ENCODE assay signal across 29 cellular contexts in genomic region chr11:120112174-120112796, GRCh38. TPM values are rescaled to one million over a fixed set of nuclear protein-coding genes. Genes with fewer than 3 reads are reported as not detected.
A peak's percentile ranks its signal among the peaks of the same experiment; 100 is the strongest.
DNase-seq lines count a peak whose midpoint lies in the region; ATAC-seq, FAIRE-seq and TF ChIP-seq lines count a peak whose summit lies in the region.
"Had no signal": no experiment of that assay in that cellular context is flagged by ENCODE, and none has a peak within 500 bp of the region (broad histone marks: within the 10 kb centered on the region; RNA-seq: fewer than 3 reads in every experiment).

No MANE protein-coding gene starts in this region.

- no peaks in the 10 kb centered on the region for H3K79me2 ChIP-seq in keratinocyte (ENCODE audit: control insufficient read depth, insufficient read depth, low read length)
- H3K79me2 ChIP-seq: parathyroid adenoma had no signal

- DNase-seq in ELR (ENCODE audit: low read depth) (peak; percentile 5), HuH-7 (ENCODE audit: low spot score) (peak; percentile 29), SK-MEL-5 (ENCODE audit: low read depth, low spot score) (peak; percentile 10), keratinocyte (ENCODE audit: low read depth, low spot score) (no peak), NOMO-1 treated with DMSO at 0.1 percent for 48 hours (lab: John Stamatoyannopoulos, UW; ENCODE audit: unreplicated experiment) (no peak), esophagus muscularis mucosa (ENCODE audit: extremely low spot score) (no peak)
- DNase-seq: activated naive CD4-positive, alpha-beta T cell treated with anti-CD3 and anti-CD28 coated beads, Interleukin-2, amount 10 ng/mL, durations not matched to agents 7 days and 5 days; activated T-cell treated with anti-CD3 and anti-CD28 coated beads, Interleukin-2, amount 50 U/mL, for 4 hours; CD4-positive, alpha-beta memory T cell; effector memory CD4-positive, alpha-beta T cell; immature natural killer cell; KBM-7; NCI-H1048; NCI-H2081 treated with DMSO at 0.1 percent for 48 hours; NCI-H524; stimulated activated CD4-positive, alpha-beta T cell treated with anti-CD3 and anti-CD28 coated beads, Interleukin-2, amount 100 ng/mL, for 24 hours; stimulated activated naive CD4-positive, alpha-beta T cell treated with Interleukin-2 at 50 U/mL for 16 hours; T-helper 9 cell; tibial artery had no signal

- H3K27me3 ChIP-seq in keratinocyte (ENCODE audit: control insufficient read depth, extremely low read depth, insufficient read depth, low read length), result no peaks in the 10 kb centered on the region
- H3K27me3 ChIP-seq in esophagus muscularis mucosa, result peaks cover 0 to 12% (median 0%) of the 10 kb centered on the region in 4 donors

- in situ Hi-C loops in SK-MEL-5 (cut with HindIII; ENCODE audit: low pct_unique_long_range_greater_than_20kb, low sequenced_read_pairs), result no loop called here

- H3K4me1 ChIP-seq in keratinocyte (ENCODE audit: control insufficient read depth, extremely low read depth, insufficient read depth, low read length), result peaks cover 13% of the 10 kb centered on the region
- peaks cover 0 to 4% (median 0%) of the 10 kb centered on the region in 4 donors for H3K4me1 ChIP-seq in esophagus muscularis mucosa
- H3K4me1 ChIP-seq: parathyroid adenoma, tibial artery had no signal

- H3K4me3 ChIP-seq in keratinocyte (ENCODE audit: control insufficient read depth in 2 of 3, extremely low read depth in 1 of 3, insufficient read depth in 2 of 3, low read depth in 1 of 3, low read length in 3 of 3), result no peak overlapping the region
- H3K4me3 ChIP-seq in esophagus muscularis mucosa, result no peak overlapping the region
- H3K4me3 ChIP-seq: lung, SK-N-MC, tibial artery had no signal

- no peaks in the 10 kb centered on the region for H3K9me1 ChIP-seq in keratinocyte (ENCODE audit: control insufficient read depth, extremely low read depth, insufficient read depth, low read length)

- no peak for TF ChIP-seq EP300 in esophagus muscularis mucosa (IDR thresholded peaks at IDR 0.05)

- no peak overlapping the region for H3K9ac ChIP-seq in keratinocyte (ENCODE audit: control insufficient read depth, extremely low read depth, insufficient read depth, low read length)
- H3K9ac ChIP-seq: parathyroid adenoma had no signal

- no peak for TF ChIP-seq POLR2A in esophagus muscularis mucosa (IDR thresholded peaks at IDR 0.05; ENCODE audit: low read depth)

- H2AFZ ChIP-seq in keratinocyte (ENCODE audit: control insufficient read depth, low read length), result no peak overlapping the region
- H2AFZ ChIP-seq: parathyroid adenoma had no signal

- H3K27ac ChIP-seq in keratinocyte (ENCODE audit: control insufficient read depth, insufficient read depth, low read length), result no peak overlapping the region
- no peak overlapping the region for H3K27ac ChIP-seq in esophagus muscularis mucosa (replicated peaks in 1 of 4)
- H3K27ac ChIP-seq: parathyroid adenoma, SK-N-MC, tibial artery had no signal

- H3K36me3 ChIP-seq in keratinocyte (ENCODE audit: control insufficient read depth in 2 of 2, extremely low read depth in 1 of 2, insufficient read depth in 2 of 2, low read length in 2 of 2) (peaks cover 56 to 58% of the 10 kb centered on the region in 2 experiments), esophagus muscularis mucosa (no peaks in the 10 kb centered on the region)

- ATAC-seq in HG03139 (IDR thresholded peaks at IDR 0.05; ENCODE audit: unreplicated experiment), result no peak
- ATAC-seq in HG03342 (IDR thresholded peaks at IDR 0.05; ENCODE audit: unreplicated experiment), result no peak
- ATAC-seq: activated CD4-positive, CD25-positive, alpha-beta regulatory T cell treated with anti-CD3 and anti-CD28 coated beads, Interleukin-2, amount 50 U/mL, for 24 hours; activated T-cell treated with anti-CD3 and anti-CD28 coated beads, Interleukin-2, amount 50 U/mL, for 4 hours had no signal

- H3K4me2 ChIP-seq in keratinocyte (ENCODE audit: control insufficient read depth, extremely low read depth, insufficient read depth, low read depth, low read length), result no peak overlapping the region

- no peaks in the 10 kb centered on the region for H4K20me1 ChIP-seq in keratinocyte (ENCODE audit: control insufficient read depth, extremely low read depth, insufficient read depth, low read length)

- WGBS in esophagus muscularis mucosa, result 68% methylated on average over 15 of the region's 15 CpGs

- intact Hi-C loops in esophagus muscularis mucosa (cut with DNase I), result no loop called here

- TF ChIP-seq CTCF in keratinocyte (optimal IDR thresholded peaks at IDR 0.05 in 1 of 3, IDR thresholded peaks at IDR 0.05 in 1 of 3, conservative IDR thresholded peaks at IDR 0.05 in 1 of 3; ENCODE audit: extremely low read depth in 1 of 3, insufficient read depth in 2 of 3, low read length in 3 of 3), result peak in 2 of 3 experiments; percentile 15 to 21
- TF ChIP-seq CTCF in esophagus muscularis mucosa (IDR thresholded peaks at IDR 0.05), result no peak

- H3K9me3 ChIP-seq in keratinocyte (ENCODE audit: control insufficient read depth, low read depth, low read length), result no peaks in the 10 kb centered on the region
- H3K9me3 ChIP-seq in esophagus muscularis mucosa, result no peaks in the 10 kb centered on the region
- H3K9me3 ChIP-seq: tibial artery had no signal

- no peak for FAIRE-seq in keratinocyte (lab: Jason Lieb, UNC)
- FAIRE-seq: astrocyte, H54 had no signal

- dilution Hi-C loops in keratinocyte (cut with MboI; ENCODE audit: extremely low pct_ligation_motif_present, low sequenced_read_pairs), result no loop called here

RNA-seq across cellular contexts. Expression of gene TRIM29, which starts 25.6 kb away (rescaled TPM):
- total RNA-seq in SK-MEL-5 (2014; rRNA removed; shearing (Covaris generic)), result not detected in 2 replicates
- polyA plus RNA-seq in SK-MEL-5 (2015; cell fraction: cytosol; rRNA removed), result not detected in 2 replicates
- not detected in 2 replicates for polyA plus RNA-seq in SK-MEL-5 (2015; cell fraction: nucleus; rRNA removed)
- 303 to 611 TPM (median 463 TPM) in 3 replicates for polyA plus RNA-seq in keratinocyte
- 1,306 TPM for polyA plus RNA-seq in keratinocyte (2011; ENCODE audit: low read depth)
- 465 and 526 TPM in 2 replicates for polyA plus RNA-seq in keratinocyte (2011; cell fraction: cytosol; rRNA removed)
- polyA plus RNA-seq in keratinocyte (2011; cell fraction: nucleus; rRNA removed), result 422 and 529 TPM in 2 replicates
- 316 and 929 TPM in 2 replicates for polyA plus RNA-seq in keratinocyte (2012; ENCODE audit: low replicate concordance)
- polyA minus RNA-seq in keratinocyte, result 758 to 1,045 TPM (median 830 TPM) in 3 replicates
- 496 TPM for polyA minus RNA-seq in keratinocyte (2011; cell fraction: cytosol; rRNA and poly(A)+ RNA removed)
- polyA minus RNA-seq in keratinocyte (2011; cell fraction: nucleus; rRNA and poly(A)+ RNA removed), result 293 and 344 TPM in 2 replicates
- 1 to 10 TPM in 1 of 4 donors, under 1 TPM in 3; 0.45 to 1.3 (median 0.75) TPM for total RNA-seq in esophagus muscularis mucosa
- total RNA-seq: activated T-cell treated with anti-CD3 and anti-CD28 coated beads, Interleukin-2, amount 50 U/mL, for 4 hours; CD4-positive, alpha-beta memory T cell; fibroblast of lung; myocyte had no signal
- polyA plus RNA-seq: CD4-positive, alpha-beta memory T cell; fibroblast of lung; immature natural killer cell had no signal

Comparison
In these comparisons a context has a peak if more than half of its experiments do, and no peak if none do; other contexts are left out.
1. DNase-seq: peak in ELR (single experiment), HuH-7 (single experiment) and SK-MEL-5 (single experiment); none in keratinocyte (single experiment), NOMO-1 treated with DMSO at 0.1 percent for 48 hours (single experiment) and esophagus muscularis mucosa (single experiment).
2. CTCF ChIP-seq: peak in keratinocyte (2 of 3); none in esophagus muscularis mucosa (0 of 3).